In genomic region chr2:170973225-170973491, GRCh38 we compare ENCODE assay signal across 8 cellular contexts. TPM values are rescaled to one million over a fixed set of nuclear protein-coding genes. Genes with fewer than 3 reads are reported as not detected.
A peak's percentile ranks its signal among the peaks of the same experiment; 100 is the strongest.
DNase-seq lines count a peak whose midpoint lies in the region; ATAC-seq and TF ChIP-seq lines count a peak whose summit lies in the region.

No MANE protein-coding gene starts in this region.

- 4 to 7% methylated on average over 11 to 12 of the region's 12 CpGs for WGBS in lower leg skin, 2 donors

- no peaks in the 10 kb centered on the region for H3K9me3 ChIP-seq in tibial artery

- CTCF ChIA-PET in activated naive CD4-positive, alpha-beta T cell treated with anti-CD3 and anti-CD28 coated beads, Interleukin-2, amount 10 ng/mL, durations not matched to agents 7 days and 5 days (lab: Charles Lee) = interaction anchor here (0.6 to 5.6 kb wide), 17 partner anchors 13 to 518 kb away, joined by 3 to 37 read pairs (median 3); partner anchors contain the start of gene GORASP2

- H3K4me3 Mint-ChIP-seq in activated naive CD4-positive, alpha-beta T cell treated with anti-CD3 and anti-CD28 coated beads, Interleukin-2, amount 10 ng/mL, durations not matched to agents 7 days and 5 days = peak overlapping the region; percentile 74
- H3K4me3 Mint-ChIP-seq in activated naive CD8-positive, alpha-beta T cell treated with anti-CD3 and anti-CD28 coated beads for 36 hours = peak overlapping the region; percentile 56

- TF ChIP-seq CTCF in lower leg skin (IDR thresholded peaks at IDR 0.05) (no peak), tibial artery (IDR thresholded peaks at IDR 0.05) (no peak), GM20000 (IDR thresholded peaks at IDR 0.05; ENCODE audit: extremely low read depth, missing control alignments) (no peak)

- H3K4me1 ChIP-seq in tibial artery = peaks cover 0 to 15% (median 7%) of the 10 kb centered on the region in 4 donors

- no peak overlapping the region for H3K27ac ChIP-seq in tibial artery

- no peak for TF ChIP-seq POLR2A in lower leg skin (IDR thresholded peaks at IDR 0.05)

- H3K27ac Mint-ChIP-seq in activated naive CD4-positive, alpha-beta T cell treated with anti-CD3 and anti-CD28 coated beads, Interleukin-2, amount 10 ng/mL, durations not matched to agents 7 days and 5 days = no peak overlapping the region
- peak overlapping the region; percentile 66 for H3K27ac Mint-ChIP-seq in activated naive CD8-positive, alpha-beta T cell treated with anti-CD3 and anti-CD28 coated beads for 36 hours

- DNase-seq in activated naive CD4-positive, alpha-beta T cell treated with anti-CD3 and anti-CD28 coated beads, Interleukin-2, amount 10 ng/mL, durations not matched to agents 7 days and 5 days = no peak
- no peak for DNase-seq in activated naive CD4-positive, alpha-beta T cell (lab: John Stamatoyannopoulos, UW)
- no peak for DNase-seq in activated naive CD8-positive, alpha-beta T cell treated with anti-CD3 and anti-CD28 coated beads for 36 hours
- DNase-seq in lower leg skin (ENCODE audit: low spot score in 2 of 2) (no peak), tibial artery (no peak), globus pallidus (ENCODE audit: low spot score) (no peak), GM20000 (ENCODE audit: low spot score) (no peak)

- no peaks in the 10 kb centered on the region for H3K27me3 ChIP-seq in tibial artery

- H3K36me3 ChIP-seq in tibial artery = peaks cover 0 to 3% (median 0%) of the 10 kb centered on the region in 3 donors

- peak overlapping the region; percentile 49 for H3K4me3 ChIP-seq in lower leg skin (ENCODE audit: low read depth, poor library complexity, severe bottlenecking)
- H3K4me3 ChIP-seq in tibial artery = peak overlapping the region; percentile 64 to 84

- intact Hi-C loops in lower leg skin (cut with DNase I; ENCODE audit: low total_unique reads) = loop anchor here (5.0 kb wide), 2 partner anchors 189 to 444 kb away; partner anchors contain the start of gene TLK1
- intact Hi-C loops in tibial artery (cut with DNase I; ENCODE audit: low total_unique reads) = loop anchor here (1.0 to 5.0 kb wide), 3 partner anchors 41 to 459 kb away; partner anchors contain the start of genes DCAF17, METTL8 and TLK1

- peaks cover 15% of the 10 kb centered on the region for H3K4me1 Mint-ChIP-seq in activated naive CD4-positive, alpha-beta T cell treated with anti-CD3 and anti-CD28 coated beads, Interleukin-2, amount 10 ng/mL, durations not matched to agents 7 days and 5 days
- peaks cover 8% of the 10 kb centered on the region for H3K4me1 Mint-ChIP-seq in activated naive CD8-positive, alpha-beta T cell treated with anti-CD3 and anti-CD28 coated beads for 36 hours

- H3K36me3 Mint-ChIP-seq in activated naive CD4-positive, alpha-beta T cell treated with anti-CD3 and anti-CD28 coated beads, Interleukin-2, amount 10 ng/mL, durations not matched to agents 7 days and 5 days = peaks cover 2% of the 10 kb centered on the region
- no peaks in the 10 kb centered on the region for H3K36me3 Mint-ChIP-seq in activated naive CD8-positive, alpha-beta T cell treated with anti-CD3 and anti-CD28 coated beads for 36 hours

- ATAC-seq in HG03196 (IDR thresholded peaks at IDR 0.05; ENCODE audit: unreplicated experiment) = no peak

- no peaks in the 10 kb centered on the region for H3K9me3 Mint-ChIP-seq in activated naive CD4-positive, alpha-beta T cell treated with anti-CD3 and anti-CD28 coated beads, Interleukin-2, amount 10 ng/mL, durations not matched to agents 7 days and 5 days
- no peaks in the 10 kb centered on the region for H3K9me3 Mint-ChIP-seq in activated naive CD8-positive, alpha-beta T cell treated with anti-CD3 and anti-CD28 coated beads for 36 hours

- H3K27me3 Mint-ChIP-seq in activated naive CD4-positive, alpha-beta T cell treated with anti-CD3 and anti-CD28 coated beads, Interleukin-2, amount 10 ng/mL, durations not matched to agents 7 days and 5 days = peaks cover 6% of the 10 kb centered on the region
- no peaks in the 10 kb centered on the region for H3K27me3 Mint-ChIP-seq in activated naive CD8-positive, alpha-beta T cell treated with anti-CD3 and anti-CD28 coated beads for 36 hours

RNA-seq across cellular contexts. Expression of gene GORASP2, which starts 44.1 kb away (rescaled TPM):
- 10 to 100 TPM; 84.5 to 95.0 TPM for total RNA-seq in activated naive CD8-positive, alpha-beta T cell treated with anti-CD3 and anti-CD28 coated beads for 36 hours
- total RNA-seq in lower leg skin = 10 to 100 TPM; 37.7 to 66.2 (median 52.3) TPM
